In the genomic region with DNA sequence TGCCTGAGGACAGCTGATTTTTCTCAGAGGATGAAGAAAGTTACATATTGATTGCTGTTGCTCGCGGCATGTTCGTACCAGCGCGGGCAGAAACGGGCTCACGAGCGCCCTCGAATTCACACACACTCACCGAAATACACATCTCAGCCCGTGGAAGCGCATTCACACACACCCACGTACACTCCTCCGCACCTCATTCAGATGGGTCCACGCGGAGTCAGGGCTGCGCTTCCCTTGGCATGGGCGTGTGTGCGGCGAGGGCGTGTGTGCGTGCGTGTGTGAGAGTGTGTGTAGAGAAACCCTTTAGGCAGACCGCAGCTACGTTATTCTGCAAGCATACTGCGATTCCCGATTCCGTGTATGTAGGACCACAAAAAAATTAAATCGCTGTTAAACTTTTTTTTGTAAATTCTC, we compare ENCODE assay signal across 9 cellular contexts. TPM values are rescaled to one million over a fixed set of nuclear protein-coding genes. Genes with fewer than 3 reads are reported as not detected.
A peak's percentile ranks its signal among the peaks of the same experiment; 100 is the strongest.
DNase-seq lines count a peak whose midpoint lies in the region; ATAC-seq and TF ChIP-seq lines count a peak whose summit lies in the region.
"Had no signal": no experiment of that assay in that cellular context is flagged by ENCODE, and none has a peak within 500 bp of the region (broad histone marks: within the 10 kb centered on the region; RNA-seq: fewer than 3 reads in every experiment).

No MANE protein-coding gene starts in this region.

- no peak for ATAC-seq in CD4-positive, CD25-positive, alpha-beta regulatory T cell (ENCODE audit: low read depth in 2 of 2)
- ATAC-seq in SK-N-SH treated with all-trans-retinoic acid at 6 μM for 48 hours, result peak; percentile 7

- H3K9me3 ChIP-seq in CD4-positive, CD25-positive, alpha-beta regulatory T cell (ENCODE audit: control insufficient read depth in 2 of 2, low read length in 2 of 2), result peaks cover 0 to 14% of the 10 kb centered on the region in 2 experiments
- no peaks in the 10 kb centered on the region for H3K9me3 ChIP-seq in fibroblast of lung (ENCODE audit: control insufficient read depth, insufficient read depth, low read depth, low read length)

- peaks cover 15% of the 10 kb centered on the region for H3K27me3 ChIP-seq in CD4-positive, CD25-positive, alpha-beta regulatory T cell (ENCODE audit: control insufficient read depth, insufficient read depth, low read length)
- H3K27me3 ChIP-seq in fibroblast of lung (ENCODE audit: control insufficient read depth, insufficient read depth, low read length), result peaks cover 5% of the 10 kb centered on the region

- TF ChIP-seq CTCF in fibroblast of lung (conservative IDR thresholded peaks at IDR 0.05 in 1 of 2, IDR thresholded peaks at IDR 0.05 in 1 of 2; ENCODE audit: low read depth in 1 of 2, low read length in 2 of 2) (no peak), GM20000 (IDR thresholded peaks at IDR 0.05; ENCODE audit: extremely low read depth, missing control alignments) (no peak)

- H3K27me3 Mint-ChIP-seq in CD4-positive, CD25-positive, alpha-beta regulatory T cell, result peaks cover 47% of the 10 kb centered on the region

- no peak overlapping the region for H3K9ac ChIP-seq in fibroblast of lung (ENCODE audit: insufficient read depth, low read length)

- no peaks in the 10 kb centered on the region for H3K36me3 Mint-ChIP-seq in CD4-positive, CD25-positive, alpha-beta regulatory T cell

- no peaks in the 10 kb centered on the region for H3K79me2 ChIP-seq in fibroblast of lung (ENCODE audit: control insufficient read depth, insufficient read depth, low read length)

- H3K4me3 Mint-ChIP-seq in CD4-positive, CD25-positive, alpha-beta regulatory T cell, result peak overlapping the region; percentile 30 to 87 (median 84)

- peaks cover 16% of the 10 kb centered on the region for H3K4me1 ChIP-seq in CD4-positive, CD25-positive, alpha-beta regulatory T cell (ENCODE audit: control insufficient read depth, insufficient read depth, low read length, poor library complexity, severe bottlenecking)
- H3K4me1 ChIP-seq in fibroblast of lung (ENCODE audit: control insufficient read depth, extremely low read depth, insufficient read depth, low read length), result peaks cover 2% of the 10 kb centered on the region

- H2AFZ ChIP-seq in fibroblast of lung (ENCODE audit: low read length), result peak overlapping the region; percentile 73

- no peak overlapping the region for H3K27ac Mint-ChIP-seq in CD4-positive, CD25-positive, alpha-beta regulatory T cell

- no peak overlapping the region for H3K27ac ChIP-seq in CD4-positive, CD25-positive, alpha-beta regulatory T cell (ENCODE audit: insufficient read depth, low read length, poor library complexity, severe bottlenecking)
- H3K27ac ChIP-seq in fibroblast of lung (ENCODE audit: insufficient read depth, low read length), result no peak overlapping the region

- no peaks in the 10 kb centered on the region for H3K36me3 ChIP-seq in CD4-positive, CD25-positive, alpha-beta regulatory T cell (ENCODE audit: control insufficient read depth, insufficient read depth, low read length)
- H3K36me3 ChIP-seq in fibroblast of lung (ENCODE audit: control insufficient read depth, insufficient read depth, low read length), result no peaks in the 10 kb centered on the region

- H4K20me1 ChIP-seq in fibroblast of lung (ENCODE audit: control insufficient read depth, extremely low read depth, insufficient read depth, low read length), result no peaks in the 10 kb centered on the region

- peak overlapping the region; percentile 73 for H3K4me2 ChIP-seq in fibroblast of lung (ENCODE audit: extremely low read depth, insufficient read depth, low read length)

- peaks cover 0 to 23% (median 2%) of the 10 kb centered on the region in 7 donors for H3K9me3 Mint-ChIP-seq in CD4-positive, CD25-positive, alpha-beta regulatory T cell

- no peak for DNase-seq in CD4-positive, CD25-positive, alpha-beta regulatory T cell
- DNase-seq in fibroblast of lung (ENCODE audit: low read depth in 2 of 2) (peak in 1 of 2 donors; percentile 40), occipital lobe (lab: John Stamatoyannopoulos, UW) (peak; percentile 59), retina (no peak), NCI-H226 (no peak), NOMO-1 (lab: John Stamatoyannopoulos, UW; ENCODE audit: unreplicated experiment in 2 of 2) (no peak), GM20000 (ENCODE audit: low spot score) (no peak)

- H3K4me1 Mint-ChIP-seq in CD4-positive, CD25-positive, alpha-beta regulatory T cell, result peaks cover 0 to 42% (median 20%) of the 10 kb centered on the region in 4 donors

- H3K4me3 ChIP-seq in CD4-positive, CD25-positive, alpha-beta regulatory T cell (ENCODE audit: low read depth, low read length), result no peak overlapping the region
- peak overlapping the region; percentile 5 to 89 (median 38) for H3K4me3 ChIP-seq in fibroblast of lung (replicated peaks in 1 of 4; ENCODE audit: control extremely low read depth in 1 of 4, insufficient read depth in 1 of 4, low read depth in 3 of 4, low read length in 4 of 4)

TF ChIP-seq in SK-N-SH treated with all-trans-retinoic acid at 6 μM for 48 hours, 23 proteins besides CTCF, POLR2A, EP300 and RAD21:
- no peak for TF ChIP-seq CSDC2 (CRISPR knock-in tag; IDR thresholded peaks at IDR 0.05)
- TF ChIP-seq GLIS3 (CRISPR knock-in tag; IDR thresholded peaks at IDR 0.05), result no peak
- TF ChIP-seq ISL1 (CRISPR knock-in tag; IDR thresholded peaks at IDR 0.05), result no peak
- no peak for TF ChIP-seq ZNF8 (CRISPR knock-in tag; IDR thresholded peaks at IDR 0.05)
- TF ChIP-seq, protein P1, sequence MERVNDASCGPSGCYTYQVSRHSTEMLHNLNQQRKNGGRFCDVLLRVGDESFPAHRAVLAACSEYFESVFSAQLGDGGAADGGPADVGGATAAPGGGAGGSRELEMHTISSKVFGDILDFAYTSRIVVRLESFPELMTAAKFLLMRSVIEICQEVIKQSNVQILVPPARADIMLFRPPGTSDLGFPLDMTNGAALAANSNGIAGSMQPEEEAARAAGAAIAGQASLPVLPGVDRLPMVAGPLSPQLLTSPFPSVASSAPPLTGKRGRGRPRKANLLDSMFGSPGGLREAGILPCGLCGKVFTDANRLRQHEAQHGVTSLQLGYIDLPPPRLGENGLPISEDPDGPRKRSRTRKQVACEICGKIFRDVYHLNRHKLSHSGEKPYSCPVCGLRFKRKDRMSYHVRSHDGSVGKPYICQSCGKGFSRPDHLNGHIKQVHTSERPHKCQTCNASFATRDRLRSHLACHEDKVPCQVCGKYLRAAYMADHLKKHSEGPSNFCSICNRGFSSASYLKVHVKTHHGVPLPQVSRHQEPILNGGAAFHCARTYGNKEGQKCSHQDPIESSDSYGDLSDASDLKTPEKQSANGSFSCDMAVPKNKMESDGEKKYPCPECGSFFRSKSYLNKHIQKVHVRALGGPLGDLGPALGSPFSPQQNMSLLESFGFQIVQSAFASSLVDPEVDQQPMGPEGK (CRISPR knock-in tag; IDR thresholded peaks at IDR 0.05; ENCODE audit: borderline replicate concordance), result no peak
- no peak for TF ChIP-seq SNAI2 (CRISPR knock-in tag; IDR thresholded peaks at IDR 0.05)
- no peak for TF ChIP-seq ZNF565 (CRISPR knock-in tag; conservative IDR thresholded peaks at IDR 0.05; ENCODE audit: low read depth)
- TF ChIP-seq ZNF70 (CRISPR knock-in tag; IDR thresholded peaks at IDR 0.05), result no peak
- no peak for TF ChIP-seq TCF4 (CRISPR knock-in tag; IDR thresholded peaks at IDR 0.05; ENCODE audit: borderline replicate concordance)
- no peak for TF ChIP-seq ESRRG (CRISPR knock-in tag; IDR thresholded peaks at IDR 0.05)

RNA-seq across cellular contexts. Expression of gene PCDH17, which starts 2.1 kb away (rescaled TPM):
- total RNA-seq in CD4-positive, CD25-positive, alpha-beta regulatory T cell, result not detected
- not detected for polyA plus RNA-seq in CD4-positive, CD25-positive, alpha-beta regulatory T cell
- total RNA-seq in fibroblast of lung, result under 0.01 and 0.17 TPM in 2 replicates
- polyA plus RNA-seq in fibroblast of lung, result 0.01 and 0.07 TPM in 2 replicates
- 0.08 TPM in 1 of 2 replicates, not detected in the other for polyA plus RNA-seq in fibroblast of lung (2012)
- polyA minus RNA-seq in fibroblast of lung (ENCODE audit: low replicate concordance), result 1.2 TPM in 1 of 2 replicates, not detected in the other
- 21.1 TPM for total RNA-seq in occipital lobe
- total RNA-seq: T-helper 2 cell treated with Interferon-gamma antibody and Interleukin-4, amounts not matched to agents 100 ng/mL and 5 ng/mL, for 36 hours had no signal

Comparison
In these comparisons a context has a peak if more than half of its experiments do, and no peak if none do; other contexts are left out.
1. RNA of gene PCDH17, which starts 2.1 kb away (total RNA-seq): 21.1 TPM in occipital lobe (single experiment); under 0.01 to 0.17 TPM in fibroblast of lung and not detected in CD4-positive, CD25-positive, alpha-beta regulatory T cell (single experiment); every median in the first group is over 10 times any median in the second.